2 cellular contexts compared by ENCODE assay signal in the genomic region with DNA sequence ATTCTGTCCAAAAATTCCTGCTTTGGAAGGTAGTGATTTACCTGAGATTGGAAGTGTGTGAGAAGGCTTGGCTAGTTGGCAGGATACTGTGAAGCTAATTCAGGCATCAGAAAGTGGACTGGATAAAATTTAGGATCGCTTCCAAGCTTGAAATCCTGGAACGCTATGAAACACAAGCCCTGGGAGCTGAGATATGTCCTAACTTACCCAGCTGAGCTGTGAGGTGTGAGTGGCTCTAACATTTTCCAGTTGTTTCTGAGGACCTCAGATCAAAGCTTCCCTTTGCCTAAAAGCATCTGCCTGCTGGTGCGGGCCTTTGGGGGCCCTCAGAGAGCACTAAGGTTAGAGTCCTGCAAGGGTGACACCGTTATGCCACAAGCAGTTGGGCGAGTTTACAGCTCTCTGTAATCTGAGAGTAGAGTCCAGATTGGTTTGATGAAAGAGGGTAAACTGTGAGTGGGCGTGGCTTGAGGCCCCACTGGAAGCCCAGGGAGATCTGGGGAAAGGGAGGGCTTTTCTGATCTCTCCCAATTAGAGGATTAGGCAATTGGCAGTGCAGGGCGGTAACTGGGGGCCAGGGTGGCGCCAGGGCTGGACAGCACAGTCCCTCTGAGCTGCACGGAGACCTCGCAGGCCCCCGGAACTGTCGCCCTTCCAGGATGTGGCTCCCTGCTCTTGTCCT.
TF ChIP-seq lines count a peak whose summit lies in the region.

No MANE protein-coding gene starts in this region.

TF ChIP-seq in IMR-90, 13 proteins besides CTCF, POLR2A, EP300 and RAD21 (continued from another document):
- TF ChIP-seq ELK1 (IDR thresholded peaks at IDR 0.05; ENCODE audit: borderline replicate concordance, low read depth, low read length) (no peak), MXI1 (IDR thresholded peaks at IDR 0.05; ENCODE audit: borderline replicate concordance, low read depth, low read length) (no peak), CEBPB (IDR thresholded peaks at IDR 0.05; ENCODE audit: low read depth, low read length) (no peak), RFX5 (IDR thresholded peaks at IDR 0.05; ENCODE audit: low read depth, low read length) (no peak), BHLHE40 (IDR thresholded peaks at IDR 0.05; ENCODE audit: low read depth, low read length) (no peak), MAFK (IDR thresholded peaks at IDR 0.05; ENCODE audit: low read depth, low read length) (no peak), MAZ (IDR thresholded peaks at IDR 0.05; ENCODE audit: borderline replicate concordance, low read depth, low read length) (no peak), NFE2L2 (IDR thresholded peaks at IDR 0.05; ENCODE audit: low read depth, low read length) (no peak), RCOR1 (IDR thresholded peaks at IDR 0.05; ENCODE audit: insufficient replicate concordance, low read length) (no peak), FOS (IDR thresholded peaks at IDR 0.05; ENCODE audit: low read depth, low read length) (no peak), SMC3 (IDR thresholded peaks at IDR 0.05; ENCODE audit: low read depth, low read length) (no peak), CHD1 (IDR thresholded peaks at IDR 0.05; ENCODE audit: low read depth, low read length) (no peak)

TF ChIP-seq in liver, 16 proteins besides CTCF, POLR2A, EP300 and RAD21 (continued from another document):
- TF ChIP-seq, protein P1, sequence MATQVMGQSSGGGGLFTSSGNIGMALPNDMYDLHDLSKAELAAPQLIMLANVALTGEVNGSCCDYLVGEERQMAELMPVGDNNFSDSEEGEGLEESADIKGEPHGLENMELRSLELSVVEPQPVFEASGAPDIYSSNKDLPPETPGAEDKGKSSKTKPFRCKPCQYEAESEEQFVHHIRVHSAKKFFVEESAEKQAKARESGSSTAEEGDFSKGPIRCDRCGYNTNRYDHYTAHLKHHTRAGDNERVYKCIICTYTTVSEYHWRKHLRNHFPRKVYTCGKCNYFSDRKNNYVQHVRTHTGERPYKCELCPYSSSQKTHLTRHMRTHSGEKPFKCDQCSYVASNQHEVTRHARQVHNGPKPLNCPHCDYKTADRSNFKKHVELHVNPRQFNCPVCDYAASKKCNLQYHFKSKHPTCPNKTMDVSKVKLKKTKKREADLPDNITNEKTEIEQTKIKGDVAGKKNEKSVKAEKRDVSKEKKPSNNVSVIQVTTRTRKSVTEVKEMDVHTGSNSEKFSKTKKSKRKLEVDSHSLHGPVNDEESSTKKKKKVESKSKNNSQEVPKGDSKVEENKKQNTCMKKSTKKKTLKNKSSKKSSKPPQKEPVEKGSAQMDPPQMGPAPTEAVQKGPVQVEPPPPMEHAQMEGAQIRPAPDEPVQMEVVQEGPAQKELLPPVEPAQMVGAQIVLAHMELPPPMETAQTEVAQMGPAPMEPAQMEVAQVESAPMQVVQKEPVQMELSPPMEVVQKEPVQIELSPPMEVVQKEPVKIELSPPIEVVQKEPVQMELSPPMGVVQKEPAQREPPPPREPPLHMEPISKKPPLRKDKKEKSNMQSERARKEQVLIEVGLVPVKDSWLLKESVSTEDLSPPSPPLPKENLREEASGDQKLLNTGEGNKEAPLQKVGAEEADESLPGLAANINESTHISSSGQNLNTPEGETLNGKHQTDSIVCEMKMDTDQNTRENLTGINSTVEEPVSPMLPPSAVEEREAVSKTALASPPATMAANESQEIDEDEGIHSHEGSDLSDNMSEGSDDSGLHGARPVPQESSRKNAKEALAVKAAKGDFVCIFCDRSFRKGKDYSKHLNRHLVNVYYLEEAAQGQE (IDR thresholded peaks at IDR 0.05) = peak; percentile 94
- TF ChIP-seq YY1 (IDR thresholded peaks at IDR 0.05) = no peak
- no peak for TF ChIP-seq SP1 (IDR thresholded peaks at IDR 0.05)
- no peak for TF ChIP-seq HNF4G (IDR thresholded peaks at IDR 0.05)
- no peak for TF ChIP-seq EGR1 (IDR thresholded peaks at IDR 0.05; ENCODE audit: low read depth in 2 of 2)
- TF ChIP-seq, protein P2, sequence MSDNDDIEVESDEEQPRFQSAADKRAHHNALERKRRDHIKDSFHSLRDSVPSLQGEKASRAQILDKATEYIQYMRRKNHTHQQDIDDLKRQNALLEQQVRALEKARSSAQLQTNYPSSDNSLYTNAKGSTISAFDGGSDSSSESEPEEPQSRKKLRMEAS (IDR thresholded peaks at IDR 0.05) = peak; percentile 24
- TF ChIP-seq NR2F2 (IDR thresholded peaks at IDR 0.05) = no peak
- TF ChIP-seq, protein P3, sequence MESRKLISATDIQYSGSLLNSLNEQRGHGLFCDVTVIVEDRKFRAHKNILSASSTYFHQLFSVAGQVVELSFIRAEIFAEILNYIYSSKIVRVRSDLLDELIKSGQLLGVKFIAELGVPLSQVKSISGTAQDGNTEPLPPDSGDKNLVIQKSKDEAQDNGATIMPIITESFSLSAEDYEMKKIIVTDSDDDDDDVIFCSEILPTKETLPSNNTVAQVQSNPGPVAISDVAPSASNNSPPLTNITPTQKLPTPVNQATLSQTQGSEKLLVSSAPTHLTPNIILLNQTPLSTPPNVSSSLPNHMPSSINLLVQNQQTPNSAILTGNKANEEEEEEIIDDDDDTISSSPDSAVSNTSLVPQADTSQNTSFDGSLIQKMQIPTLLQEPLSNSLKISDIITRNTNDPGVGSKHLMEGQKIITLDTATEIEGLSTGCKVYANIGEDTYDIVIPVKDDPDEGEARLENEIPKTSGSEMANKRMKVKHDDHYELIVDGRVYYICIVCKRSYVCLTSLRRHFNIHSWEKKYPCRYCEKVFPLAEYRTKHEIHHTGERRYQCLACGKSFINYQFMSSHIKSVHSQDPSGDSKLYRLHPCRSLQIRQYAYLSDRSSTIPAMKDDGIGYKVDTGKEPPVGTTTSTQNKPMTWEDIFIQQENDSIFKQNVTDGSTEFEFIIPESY (IDR thresholded peaks at IDR 0.05) = no peak
- no peak for TF ChIP-seq TAF1 (conservative IDR thresholded peaks at IDR 0.05)
- TF ChIP-seq FOXA2 (IDR thresholded peaks at IDR 0.05) = peak; percentile 11
- TF ChIP-seq JUND (IDR thresholded peaks at IDR 0.05) = peak in 1 of 2 donors; percentile 20
